Comparison of ENCODE assay signal across 22 cellular contexts in the genomic region with DNA sequence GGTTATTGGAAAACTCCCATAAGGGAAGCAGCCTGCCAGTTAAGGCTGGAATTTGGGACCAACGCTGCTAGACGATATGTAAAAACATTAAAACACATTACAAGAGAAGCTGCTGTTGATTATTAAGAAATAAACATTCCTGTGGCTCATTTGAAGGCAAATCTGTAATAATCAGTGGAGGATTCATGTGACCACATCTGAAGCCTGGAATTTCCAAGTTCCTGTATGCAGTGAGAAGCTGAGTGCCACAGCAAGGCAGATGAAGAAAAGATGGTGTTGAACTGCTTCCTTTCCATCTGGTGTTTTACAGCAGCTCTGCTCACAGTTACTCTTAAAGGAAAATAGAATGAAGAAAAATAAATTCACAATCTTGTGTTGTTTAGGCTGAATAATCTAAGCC.
"Had no signal": no experiment of that assay in that cellular context is flagged by ENCODE, and none has a peak within 500 bp of the region (broad histone marks: within the 10 kb centered on the region; RNA-seq: fewer than 3 reads in every experiment).

No MANE protein-coding gene starts in this region.

- H3K36me3 Mint-ChIP-seq: memory B cell; naive B cell; stimulated activated memory B cell treated with anti-CD40 and anti-IgM and Interleukin-4, amounts not matched to agents 10 μg/mL and 1 μg/mL and 100 μg/mL, for 72 hours had no signal

- H3K4me3 Mint-ChIP-seq: memory B cell; naive B cell; nephron; stimulated activated memory B cell treated with anti-CD40 and anti-IgM and Interleukin-4, amounts not matched to agents 10 μg/mL and 1 μg/mL and 100 μg/mL, for 72 hours; stimulated activated naive CD8-positive, alpha-beta T cell treated with anti-CD3 and anti-CD28 coated beads, Interleukin-15, Interleukin-2, amounts not matched to agents 100 ng/mL and 50 ng/mL, for 24 hours had no signal

- H3K4me1 Mint-ChIP-seq: memory B cell; naive B cell; stimulated activated memory B cell treated with anti-CD40 and anti-IgM and Interleukin-4, amounts not matched to agents 10 μg/mL and 1 μg/mL and 100 μg/mL, for 72 hours had no signal

- ATAC-seq: heart right ventricle; left cardiac atrium; lower lobe of right lung; right lobe of liver; stimulated activated memory B cell treated with anti-CD40 and anti-IgM and Interleukin-4, amounts not matched to agents 10 μg/mL and 1 μg/mL and 100 μg/mL, for 72 hours; upper lobe of right lung had no signal

- H3K27ac Mint-ChIP-seq: memory B cell; naive B cell; nephron; stimulated activated memory B cell treated with anti-CD40 and anti-IgM and Interleukin-4, amounts not matched to agents 10 μg/mL and 1 μg/mL and 100 μg/mL, for 72 hours; stimulated activated naive CD8-positive, alpha-beta T cell treated with anti-CD3 and anti-CD28 coated beads, Interleukin-15, Interleukin-2, amounts not matched to agents 100 ng/mL and 50 ng/mL, for 24 hours had no signal

- DNase-seq: colonic mucosa; dermis blood vessel endothelial cell; esophagus squamous epithelium; heart right ventricle; hypothalamus; islet precursor cell; left cardiac atrium; left ventricle myocardium inferior; lower lobe of right lung; naive B cell; retina; right lobe of liver; spleen; stimulated activated CD4-positive, alpha-beta T cell treated with anti-CD3 and anti-CD28 coated beads, Interleukin-15, amount 100 ng/mL, for 24 hours; stimulated activated CD4-positive, alpha-beta T cell treated with anti-CD3 and anti-CD28 coated beads, Interleukin-1b, Interleukin-23, amount 100 ng/mL, for 48 hours; stimulated activated CD4-positive, alpha-beta T cell treated with anti-CD3 and anti-CD28 coated beads, Interleukin-4, amount 100 ng/mL, for 24 hours; testis; upper lobe of right lung had no signal

- H3K27me3 Mint-ChIP-seq: memory B cell; naive B cell; stimulated activated memory B cell treated with anti-CD40 and anti-IgM and Interleukin-4, amounts not matched to agents 10 μg/mL and 1 μg/mL and 100 μg/mL, for 72 hours; stimulated activated naive CD8-positive, alpha-beta T cell treated with anti-CD3 and anti-CD28 coated beads, Interleukin-15, Interleukin-2, amounts not matched to agents 100 ng/mL and 50 ng/mL, for 24 hours had no signal
